In genomic region chr3:9715764-9716437, GRCh38 we compare ENCODE assay signal across 1 cellular context.
A peak's percentile ranks its signal among the peaks of the same experiment; 100 is the strongest.
TF ChIP-seq lines count a peak whose summit lies in the region.

No MANE protein-coding gene starts in this region.

TF ChIP-seq in GM12878, 131 proteins besides CTCF, POLR2A, EP300 and RAD21:
- TF ChIP-seq BACH1 (IDR thresholded peaks at IDR 0.05; ENCODE audit: borderline replicate concordance) (no peak), MEF2A (IDR thresholded peaks at IDR 0.05; ENCODE audit: insufficient read depth, low read depth, low read length) (no peak), NRF1 (conservative IDR thresholded peaks at IDR 0.05; ENCODE audit: low read depth, low read length) (no peak), ZNF592 (IDR thresholded peaks at IDR 0.05) (no peak), YY1 (IDR thresholded peaks at IDR 0.05; ENCODE audit: low read depth, low read length) (no peak), CHD1 (IDR thresholded peaks at IDR 0.05; ENCODE audit: low read depth, low read length) (no peak), CHD4 (IDR thresholded peaks at IDR 0.05) (no peak), MTA3 (IDR thresholded peaks at IDR 0.05; ENCODE audit: borderline replicate concordance, low read length) (no peak), ATF7 (IDR thresholded peaks at IDR 0.05; ENCODE audit: low read depth) (no peak), BCLAF1 (IDR thresholded peaks at IDR 0.05) (no peak), ASH2L (IDR thresholded peaks at IDR 0.05; ENCODE audit: borderline replicate concordance, low read depth) (no peak), USF1 (IDR thresholded peaks at IDR 0.05; ENCODE audit: borderline replicate concordance, extremely low read length, insufficient read depth, low read depth, low read length) (peak; percentile 22), LARP7 (IDR thresholded peaks at IDR 0.05) (no peak), TCF7 (IDR thresholded peaks at IDR 0.05; ENCODE audit: borderline replicate concordance) (no peak), TCF3 (IDR thresholded peaks at IDR 0.05; ENCODE audit: borderline replicate concordance, insufficient read depth, low read depth, low read length) (no peak), ZBTB4 (CRISPR knock-in tag; IDR thresholded peaks at IDR 0.05) (no peak), WRNIP1 (IDR thresholded peaks at IDR 0.05; ENCODE audit: borderline replicate concordance, low read depth, low read length) (no peak), KAT2A (conservative IDR thresholded peaks at IDR 0.05; ENCODE audit: control insufficient read depth, low read depth, low read length) (no peak), CBX5 (IDR thresholded peaks at IDR 0.05; ENCODE audit: low read depth) (no peak), RCOR1 (conservative IDR thresholded peaks at IDR 0.05; ENCODE audit: low read depth, low read length) (no peak), BHLHE40 (IDR thresholded peaks at IDR 0.05; ENCODE audit: borderline replicate concordance in 1 of 2, low read depth in 2 of 2, low read length in 1 of 2) (peak in 1 of 2 experiments; percentile 45; a peak in 1 of 4 replicates), KDM1A (IDR thresholded peaks at IDR 0.05; ENCODE audit: borderline replicate concordance) (no peak), CREM (IDR thresholded peaks at IDR 0.05; ENCODE audit: low read depth) (no peak), SMC3 (IDR thresholded peaks at IDR 0.05; ENCODE audit: borderline replicate concordance, low read length) (0 out of 2 replicates have a peak, but pooled peaks have one; percentile 9), HDGF (IDR thresholded peaks at IDR 0.05) (no peak), IKZF1 (conservative IDR thresholded peaks at IDR 0.05) (no peak), RAD51 (IDR thresholded peaks at IDR 0.05) (peak; percentile 53; the same call in 1 of the 2 replicates), KLF5 (IDR thresholded peaks at IDR 0.05; ENCODE audit: partially characterized antibody) (no peak), ZNF687 (IDR thresholded peaks at IDR 0.05) (no peak), ZSCAN29 (IDR thresholded peaks at IDR 0.05) (no peak), SMAD5 (IDR thresholded peaks at IDR 0.05; ENCODE audit: low read depth) (no peak), ZNF207 (IDR thresholded peaks at IDR 0.05; ENCODE audit: borderline replicate concordance) (no peak), SUPT20H (IDR thresholded peaks at IDR 0.05; ENCODE audit: borderline replicate concordance, control insufficient read depth, low read depth, low read length) (no peak), TAF1 (IDR thresholded peaks at IDR 0.05; ENCODE audit: borderline replicate concordance, low read depth, low read length) (no peak)
